ENCODE assay signal across 16 cellular contexts in the genomic region with DNA sequence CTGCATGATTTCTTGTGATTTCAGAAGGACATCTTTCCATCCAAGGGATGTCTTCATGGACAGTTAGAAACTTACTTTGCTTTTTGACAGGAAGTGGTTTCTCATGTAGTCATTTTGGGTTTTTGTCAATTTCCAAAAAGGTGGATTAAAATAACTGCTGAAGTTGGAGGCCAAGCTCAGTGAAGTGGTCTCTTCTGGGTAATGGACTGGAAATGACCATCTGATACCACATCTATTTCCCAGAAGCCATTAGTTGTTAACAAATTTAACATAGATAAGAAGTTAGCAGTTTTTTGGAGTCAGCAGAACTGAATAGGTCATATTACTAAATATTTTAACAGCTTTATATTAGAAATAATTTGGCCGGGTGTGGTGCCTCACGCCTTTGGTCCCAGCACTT.
"Had no signal": no experiment of that assay in that cellular context is flagged by ENCODE, and none has a peak within 500 bp of the region (broad histone marks: within the 10 kb centered on the region; RNA-seq: fewer than 3 reads in every experiment).

No MANE protein-coding gene starts in this region.

- H3K36me3 ChIP-seq: lower lobe of right lung, tibial artery, uterus had no signal

- DNase-seq: activated CD4-positive, alpha-beta T cell treated with anti-CD3 and anti-CD28 coated beads for 1 hour; activated CD4-positive, alpha-beta T cell treated with anti-CD3 and anti-CD28 coated beads, Interleukin-2, amount 50 U/mL, for 4 hours; activated naive CD4-positive, alpha-beta T cell treated with Interleukin-2 at 50 U/mL for 16 hours; activated T-cell treated with anti-CD3 and anti-CD28 coated beads for 4 hours; aorta; effector memory CD4-positive, alpha-beta T cell; foreskin keratinocyte; head of caudate nucleus; lower lobe of right lung; retina; stimulated activated CD4-positive, alpha-beta T cell treated with anti-CD3 and anti-CD28 coated beads, Interleukin-4, amount 100 ng/mL, for 1 hour; stimulated activated naive B cell treated with anti-CD40 and anti-IgM and Interleukin-4, amounts not matched to agents 10 μg/mL and 1 μg/mL and 100 μg/mL, for 72 hours; tibial artery; uterus had no signal

- H3K4me3 ChIP-seq: lower lobe of right lung, tibial artery, uterus had no signal

- H3K27me3 ChIP-seq: foreskin keratinocyte, tibial artery, uterus had no signal

- ATAC-seq: activated T-helper 17 cell treated with anti-CD3 and anti-CD28 coated beads, Interleukin-2, amount 50 U/mL, for 72 hours; foreskin keratinocyte; lower lobe of right lung; stimulated activated naive B cell treated with anti-CD40 and anti-IgM and Interleukin-4, amounts not matched to agents 10 μg/mL and 1 μg/mL and 100 μg/mL, for 72 hours had no signal

- H3K27ac ChIP-seq: foreskin keratinocyte, lower lobe of right lung, tibial artery, VCaP had no signal

- H3K4me1 ChIP-seq: tibial artery, uterus had no signal

- H3K9me3 ChIP-seq: lower lobe of right lung, tibial artery, uterus had no signal
